20 cellular contexts compared by ENCODE assay signal in the genomic region with DNA sequence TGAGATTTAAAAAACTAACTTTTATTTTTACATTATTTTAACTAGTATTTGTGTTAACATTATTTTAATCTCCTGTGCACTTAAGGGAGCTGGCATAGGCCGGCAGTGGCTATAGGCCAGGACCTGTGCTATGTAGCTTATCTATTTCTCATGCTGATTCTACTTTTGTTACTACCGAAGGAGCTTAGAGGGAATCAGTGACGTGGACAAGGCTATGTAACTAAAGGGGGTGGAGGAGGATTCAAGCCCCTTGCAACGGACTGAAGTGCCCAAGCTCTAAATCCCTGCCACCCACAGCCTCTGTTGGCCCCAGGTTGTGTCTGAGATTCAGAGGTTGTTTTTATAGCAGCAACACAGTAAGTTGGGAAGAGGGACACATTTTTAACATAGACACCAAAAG.
"Had no signal": no experiment of that assay in that cellular context is flagged by ENCODE, and none has a peak within 500 bp of the region (broad histone marks: within the 10 kb centered on the region; RNA-seq: fewer than 3 reads in every experiment).

No MANE protein-coding gene starts in this region.

- H3K4me3 ChIP-seq: gastrocnemius medialis, heart right ventricle, left lung, lower lobe of right lung, suprapubic skin, thyroid gland had no signal

- H3K36me3 ChIP-seq: gastrocnemius medialis, heart right ventricle, left lung, lower lobe of right lung, neutrophil, suprapubic skin, thyroid gland had no signal

- H3K27me3 ChIP-seq: gastrocnemius medialis, heart right ventricle, left lung, neutrophil, suprapubic skin, thyroid gland had no signal

- H3K27me3 Mint-ChIP-seq: dendritic cell treated with granulocyte-macrophage colony-stimulating factor and Interleukin-4, amounts not matched to agents 40 ng/mL and 50 ng/mL, for 4 days; effector memory CD8-positive, alpha-beta T cell; naive B cell; type B pancreatic cell had no signal

- ATAC-seq: effector memory CD8-positive, alpha-beta T cell; gastrocnemius medialis; heart right ventricle; left lung; lower lobe of right lung; sciatic nerve had no signal

- H3K27ac Mint-ChIP-seq: dendritic cell treated with granulocyte-macrophage colony-stimulating factor and Interleukin-4, amounts not matched to agents 40 ng/mL and 50 ng/mL, for 4 days; effector memory CD8-positive, alpha-beta T cell; immature natural killer cell; nephron; type B pancreatic cell had no signal

- H3K4me1 Mint-ChIP-seq: immature natural killer cell had no signal

- H3K27ac ChIP-seq: gastrocnemius medialis, heart right ventricle, left lung, lower lobe of right lung, neutrophil, suprapubic skin, thyroid gland had no signal

- H3K4me1 ChIP-seq: gastrocnemius medialis, heart right ventricle, left lung, lower lobe of right lung, suprapubic skin had no signal

- H3K9me3 ChIP-seq: gastrocnemius medialis, heart right ventricle, left lung, lower lobe of right lung, neutrophil, suprapubic skin, thyroid gland had no signal

- DNase-seq: cerebellar nuclear complex; effector memory CD8-positive, alpha-beta T cell; gastrocnemius medialis; heart right ventricle; hypothalamus; immature natural killer cell; left lung; lower lobe of right lung; mesenchymal stem cell; naive B cell; posterior cingulate gyrus; stimulated activated CD4-positive, alpha-beta T cell treated with anti-CD3 and anti-CD28 coated beads, Interleukin-12 subunit alpha, Interleukin-12 subunit beta, amount 100 ng/mL, for 4 hours; stimulated activated naive CD4-positive, alpha-beta T cell; thyroid gland had no signal

- H3K9me3 Mint-ChIP-seq: dendritic cell treated with granulocyte-macrophage colony-stimulating factor and Interleukin-4, amounts not matched to agents 40 ng/mL and 50 ng/mL, for 4 days; effector memory CD8-positive, alpha-beta T cell; immature natural killer cell; naive B cell; nephron; type B pancreatic cell had no signal

- H3K36me3 Mint-ChIP-seq: immature natural killer cell, naive B cell, type B pancreatic cell had no signal

- H3K4me3 Mint-ChIP-seq: dendritic cell treated with granulocyte-macrophage colony-stimulating factor and Interleukin-4, amounts not matched to agents 40 ng/mL and 50 ng/mL, for 4 days; effector memory CD8-positive, alpha-beta T cell; immature natural killer cell; naive B cell; nephron; type B pancreatic cell had no signal
